16 cellular contexts compared by ENCODE assay signal in genomic region chr15:97729270-97729669, GRCh38.
A peak's percentile ranks its signal among the peaks of the same experiment; 100 is the strongest.
DNase-seq lines count a peak whose midpoint lies in the region; ATAC-seq and TF ChIP-seq lines count a peak whose summit lies in the region.
"Had no signal": no experiment of that assay in that cellular context is flagged by ENCODE, and none has a peak within 500 bp of the region (broad histone marks: within the 10 kb centered on the region; RNA-seq: fewer than 3 reads in every experiment).

No MANE protein-coding gene starts in this region.

- POLR2A ChIA-PET in HEK293T (lab: Yijun Ruan, JAX) (no interaction called here), GM10248 (lab: Yijun Ruan, JAX) (no interaction called here)

- H3K27ac ChIP-seq in neural progenitor cell: peak overlapping the region; percentile 79
- H3K27ac ChIP-seq: A549 had no signal

- no peak overlapping the region for H3K9ac ChIP-seq in neural progenitor cell

- H3K4me3 ChIP-seq in neural progenitor cell: no peak overlapping the region
- H3K4me3 ChIP-seq: A549 had no signal

- no peaks in the 10 kb centered on the region for H3K79me2 ChIP-seq in neural progenitor cell (ENCODE audit: low read depth)

- H3F3A ChIP-seq in neural progenitor cell (ENCODE audit: low read depth): peaks cover 14% of the 10 kb centered on the region

- H2AFZ ChIP-seq in neural progenitor cell (replicated peaks): no peak overlapping the region

- ATAC-seq in left cardiac atrium (peak; percentile 15 to 57), HG02885 (IDR thresholded peaks at IDR 0.05; ENCODE audit: poor library complexity, unreplicated experiment) (no peak)
- ATAC-seq: A549 had no signal

- no peaks in the 10 kb centered on the region for H4K20me1 ChIP-seq in neural progenitor cell (ENCODE audit: low read depth)

- DNase-seq in HEK293T (ENCODE audit: extremely low spot score) (no peak), RPMI8226 (peak; percentile 53), left cardiac atrium (no peak), neural progenitor cell (ENCODE audit: low spot score) (peak; percentile 33), GM10248 (ENCODE audit: extremely low spot score) (no peak), C1 segment of cervical spinal cord (lab: John Stamatoyannopoulos, UW) (no peak), immature natural killer cell (no peak)
- DNase-seq: Caco-2, DMS53, H9, NCI-H1048, NCI-H2107, NCI-H446 had no signal

- no peaks in the 10 kb centered on the region for H3K9me3 ChIP-seq in neural progenitor cell (ENCODE audit: low read depth)
- H3K9me3 ChIP-seq: A549, Caco-2 had no signal

- H3K36me3 ChIP-seq in neural progenitor cell: no peaks in the 10 kb centered on the region

- H3K27me3 Mint-ChIP-seq in neural progenitor cell (ENCODE audit: insufficient read depth, low read depth): no peaks in the 10 kb centered on the region
- H3K27me3 Mint-ChIP-seq in immature natural killer cell (ENCODE audit: low read depth in 3 of 3): peaks cover 0 to 2% (median 0%) of the 10 kb centered on the region in 3 donors

- H3K4me1 Mint-ChIP-seq in neural progenitor cell (peaks cover 33% of the 10 kb centered on the region), immature natural killer cell (no peaks in the 10 kb centered on the region)
- H3K4me1 Mint-ChIP-seq: CD14-positive monocyte, H9 had no signal

- CTCF ChIA-PET in HEK293T (lab: Yijun Ruan, JAX) (no interaction called here), GM10248 (lab: Yijun Ruan, JAX) (no interaction called here)

- H3K27ac Mint-ChIP-seq in neural progenitor cell (peak overlapping the region; percentile 88), immature natural killer cell (no peak overlapping the region)
- H3K27ac Mint-ChIP-seq: H9 had no signal

- no peaks in the 10 kb centered on the region for H3K9me3 Mint-ChIP-seq in neural progenitor cell
- peaks cover 0 to 2% (median 0%) of the 10 kb centered on the region in 6 donors for H3K9me3 Mint-ChIP-seq in immature natural killer cell
- H3K9me3 Mint-ChIP-seq: H9 had no signal

- H3K4me3 Mint-ChIP-seq in neural progenitor cell (peak overlapping the region; percentile 71), immature natural killer cell (no peak overlapping the region)
- H3K4me3 Mint-ChIP-seq: CD14-positive monocyte, H9 had no signal

- intact Hi-C loops in left cardiac atrium (cut with DNase I): no loop called here

- H3K36me3 Mint-ChIP-seq in neural progenitor cell (no peaks in the 10 kb centered on the region), immature natural killer cell (no peaks in the 10 kb centered on the region)
- H3K36me3 Mint-ChIP-seq: CD14-positive monocyte had no signal

- H3K27me3 ChIP-seq in neural progenitor cell: no peaks in the 10 kb centered on the region

- peaks cover 31% of the 10 kb centered on the region for H3K4me1 ChIP-seq in neural progenitor cell
- H3K4me1 ChIP-seq: A549, Caco-2 had no signal

- H3K4me2 ChIP-seq in neural progenitor cell: peak overlapping the region; percentile 50
- H3K4me2 ChIP-seq: A549 had no signal

- TF ChIP-seq CTCF in neural progenitor cell (IDR thresholded peaks at IDR 0.05) (no peak), GM10248 (IDR thresholded peaks at IDR 0.05; ENCODE audit: control extremely low read depth, extremely low read depth, low read depth, missing control alignments) (no peak)

TF ChIP-seq in HEK293T, 16 proteins besides CTCF, POLR2A, EP300 and RAD21:
- TF ChIP-seq FOXA1 (IDR thresholded peaks at IDR 0.05) (no peak), PKNOX1 (IDR thresholded peaks at IDR 0.05) (peak; percentile 64)

Comparison
In these comparisons a context has a peak if more than half of its experiments do, and no peak if none do; other contexts are left out.
1. DNase-seq: peak in RPMI8226 (single experiment) and neural progenitor cell (single experiment); none in HEK293T (single experiment), left cardiac atrium (single experiment), GM10248 (single experiment), C1 segment of cervical spinal cord (0 of 14) and immature natural killer cell (0 of 3).